24 cellular contexts compared by ENCODE assay signal in genomic region chrX:19769467-19769866, GRCh38.
DNase-seq lines count a peak whose midpoint lies in the region; ATAC-seq and TF ChIP-seq lines count a peak whose summit lies in the region.
"Had no signal": no experiment of that assay in that cellular context is flagged by ENCODE, and none has a peak within 500 bp of the region (broad histone marks: within the 10 kb centered on the region; RNA-seq: fewer than 3 reads in every experiment).

No MANE protein-coding gene starts in this region.

- peaks cover 76% of the 10 kb centered on the region for H3K79me2 ChIP-seq in SU-DHL-6 (ENCODE audit: insufficient read depth, low read length)

- no peak overlapping the region for H3K4me2 ChIP-seq in SU-DHL-6 (ENCODE audit: low read depth, low read length, poor library complexity, severe bottlenecking)

- H3K27me3 Mint-ChIP-seq in central memory CD8-positive, alpha-beta T cell = no peaks in the 10 kb centered on the region
- H3K27me3 Mint-ChIP-seq in HFFc6 (ENCODE audit: insufficient read depth) = no peaks in the 10 kb centered on the region

- no peaks in the 10 kb centered on the region for H3K36me3 Mint-ChIP-seq in activated naive CD4-positive, alpha-beta T cell treated with anti-CD3 and anti-CD28 coated beads, Interleukin-2, amount 50 U/mL, for 72 hours
- peaks cover 19% of the 10 kb centered on the region for H3K36me3 Mint-ChIP-seq in central memory CD8-positive, alpha-beta T cell (ENCODE audit: insufficient read depth)
- H3K36me3 Mint-ChIP-seq in HFFc6 (ENCODE audit: low read depth) = no peaks in the 10 kb centered on the region

- TF ChIP-seq CTCF in SU-DHL-6 (IDR thresholded peaks at IDR 0.05; ENCODE audit: insufficient read depth, low read length, poor library complexity, severe bottlenecking) (no peak), HFFc6 (IDR thresholded peaks at IDR 0.05) (no peak)

- H4K20me1 ChIP-seq in SU-DHL-6 (ENCODE audit: low read depth, low read length) = no peaks in the 10 kb centered on the region

- peaks cover 29% of the 10 kb centered on the region for H3F3A ChIP-seq in SU-DHL-6 (ENCODE audit: insufficient read depth)

- H3K4me1 Mint-ChIP-seq in central memory CD8-positive, alpha-beta T cell = peaks cover 49% of the 10 kb centered on the region
- peaks cover 25% of the 10 kb centered on the region for H3K4me1 Mint-ChIP-seq in HFFc6 (ENCODE audit: low read depth)

- H3K4me1 ChIP-seq in SJCRH30 = peaks cover 13% of the 10 kb centered on the region

- peak; percentile 50 to 71 for ATAC-seq in activated naive CD4-positive, alpha-beta T cell treated with anti-CD3 and anti-CD28 coated beads, Interleukin-2, amount 50 U/mL, for 72 hours
- no peak for ATAC-seq in central memory CD8-positive, alpha-beta T cell (replicated peaks; ENCODE audit: extremely low read depth, poor library complexity, severe bottlenecking)
- ATAC-seq: gastrocnemius medialis, lower lobe of right lung, Right ventricle myocardium inferior, SK-N-SH treated with all-trans-retinoic acid at 6 μM for 48 hours had no signal

- no peaks in the 10 kb centered on the region for H3K9me3 Mint-ChIP-seq in activated naive CD4-positive, alpha-beta T cell treated with anti-CD3 and anti-CD28 coated beads, Interleukin-2, amount 50 U/mL, for 72 hours
- H3K9me3 Mint-ChIP-seq in central memory CD8-positive, alpha-beta T cell = no peaks in the 10 kb centered on the region
- no peaks in the 10 kb centered on the region for H3K9me3 Mint-ChIP-seq in HFFc6
- H3K9me3 Mint-ChIP-seq: T-helper 2 cell treated with Interferon-gamma antibody and Interleukin-4, amounts not matched to agents 5 μg/mL and 100 μg/mL, for 36 hours had no signal

- H3K36me3 ChIP-seq in SU-DHL-6 (ENCODE audit: low read length) = no peaks in the 10 kb centered on the region
- H3K36me3 ChIP-seq in SJCRH30 = no peaks in the 10 kb centered on the region
- H3K36me3 ChIP-seq: gastrocnemius medialis, lower lobe of right lung, upper lobe of left lung had no signal

- H3K27ac ChIP-seq in SU-DHL-6 (ENCODE audit: low read depth, low read length) = peak overlapping the region; percentile 6; the same call in 1 of the 2 replicates
- H3K27ac ChIP-seq in SJCRH30 = no peak overlapping the region
- H3K27ac ChIP-seq: gastrocnemius medialis, lower lobe of right lung, upper lobe of left lung had no signal

- H3K27me3 ChIP-seq in SU-DHL-6 (ENCODE audit: low read length) (no peaks in the 10 kb centered on the region), SJCRH30 (no peaks in the 10 kb centered on the region)
- H3K27me3 ChIP-seq: BLaER1 treated with 17β-estradiol and CSF1 and Interleukin-3, amounts not matched to agents 10 nM and 100 nM; gastrocnemius medialis; upper lobe of left lung had no signal

- no peak for DNase-seq in activated naive CD4-positive, alpha-beta T cell treated with anti-CD3 and anti-CD28 coated beads, Interleukin-2, amount 50 U/mL, for 72 hours (ENCODE audit: low spot score in 2 of 2)
- no peak for DNase-seq in activated naive CD4-positive, alpha-beta T cell (lab: John Stamatoyannopoulos, UW)
- no peak for DNase-seq in central memory CD8-positive, alpha-beta T cell (ENCODE audit: low spot score in 2 of 2)
- no peak for DNase-seq in HFFc6
- no peak for DNase-seq in NCI-H2196 (lab: John Stamatoyannopoulos, UW; ENCODE audit: unreplicated experiment)
- DNase-seq in SJCRH30 = no peak
- DNase-seq: activated effector memory CD4-positive, alpha-beta T cell treated with Interleukin-2 at 50 U/mL for 16 hours; amygdala; Calu3; DND-41; gastrocnemius medialis; IMR-90; lower lobe of right lung; NCI-H146; NCI-H446; NCI-H748 treated with DMSO at 0.1 percent for 48 hours; stimulated activated CD4-positive, alpha-beta T cell treated with anti-CD3 and anti-CD28 coated beads, Interleukin-4, amount 100 ng/mL, for 24 hours; upper lobe of left lung had no signal

- H3K9me3 ChIP-seq in SU-DHL-6 (ENCODE audit: insufficient read depth, low read length) = no peaks in the 10 kb centered on the region
- no peaks in the 10 kb centered on the region for H3K9me3 ChIP-seq in SJCRH30 (replicated peaks)
- H3K9me3 ChIP-seq: gastrocnemius medialis, lower lobe of right lung, upper lobe of left lung had no signal

- H3K9me2 ChIP-seq in SU-DHL-6 (replicated peaks; ENCODE audit: insufficient read depth, low read length) = no peaks in the 10 kb centered on the region

- H3K9ac ChIP-seq in SU-DHL-6 (ENCODE audit: low read length) = no peak overlapping the region
- H3K9ac ChIP-seq: BLaER1 treated with 17β-estradiol and CSF1 and Interleukin-3, amounts not matched to agents 10 nM and 100 nM had no signal

- peak overlapping the region in 1 of 2 donors; percentile 95 for H3K27ac Mint-ChIP-seq in activated naive CD4-positive, alpha-beta T cell treated with anti-CD3 and anti-CD28 coated beads, Interleukin-2, amount 50 U/mL, for 72 hours
- H3K27ac Mint-ChIP-seq in central memory CD8-positive, alpha-beta T cell (ENCODE audit: low read depth) = peak overlapping the region; percentile 57
- no peak overlapping the region for H3K27ac Mint-ChIP-seq in HFFc6
- H3K27ac Mint-ChIP-seq: nephron; T-helper 2 cell treated with Interferon-gamma antibody and Interleukin-4, amounts not matched to agents 5 μg/mL and 100 μg/mL, for 36 hours had no signal

- H3K4me3 Mint-ChIP-seq in central memory CD8-positive, alpha-beta T cell = peak overlapping the region; percentile 61
- H3K4me3 Mint-ChIP-seq in HFFc6 = no peak overlapping the region
- H3K4me3 Mint-ChIP-seq: nephron; T-helper 2 cell treated with Interferon-gamma antibody and Interleukin-4, amounts not matched to agents 5 μg/mL and 100 μg/mL, for 36 hours had no signal

- H2AFZ ChIP-seq in SU-DHL-6 (ENCODE audit: low read depth, low read length, severe bottlenecking) = no peak overlapping the region

- H3K4me3 ChIP-seq in SU-DHL-6 (ENCODE audit: insufficient read depth, low read length, poor library complexity, severe bottlenecking) (no peak overlapping the region), SJCRH30 (no peak overlapping the region)
- H3K4me3 ChIP-seq: BLaER1 treated with 17β-estradiol and CSF1 and Interleukin-3, amounts not matched to agents 10 nM and 100 nM; gastrocnemius medialis; lower lobe of right lung; upper lobe of left lung had no signal
